12 cellular contexts compared by ENCODE assay signal in the genomic region with DNA sequence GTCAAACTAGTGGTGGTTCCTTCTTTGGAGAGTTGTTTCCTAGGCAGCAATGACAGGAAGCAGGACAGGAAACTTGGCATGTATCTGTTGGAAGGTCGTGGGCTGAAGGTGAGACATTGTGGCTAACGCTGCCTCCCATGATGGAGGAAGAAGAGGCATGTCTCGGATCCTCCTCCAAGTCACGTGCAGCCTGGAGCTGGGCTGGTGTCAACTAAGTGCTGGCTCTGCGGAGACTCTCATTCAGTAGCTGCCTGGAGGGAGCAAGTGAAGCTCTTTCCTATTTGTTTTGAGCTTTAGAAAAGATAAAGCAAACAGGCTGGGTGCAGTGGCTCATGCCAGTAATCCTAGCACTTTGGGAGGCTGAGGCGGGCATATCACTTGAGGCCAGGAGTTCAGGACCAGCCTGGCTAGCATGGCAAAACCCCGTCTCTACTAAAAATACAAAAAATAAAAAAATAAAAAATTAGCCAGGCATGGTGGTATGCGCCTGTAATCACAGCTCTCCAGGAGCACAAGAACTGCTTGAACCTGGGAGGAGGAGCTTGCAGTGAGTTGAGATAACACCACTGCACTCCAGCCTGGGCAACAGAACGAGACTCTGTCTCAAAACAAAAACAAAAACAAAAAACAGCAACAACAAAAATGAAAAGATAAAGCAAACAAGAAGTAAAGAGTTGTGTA. TPM values are rescaled to one million over a fixed set of nuclear protein-coding genes. Genes with fewer than 3 reads are reported as not detected.
DNase-seq lines count a peak whose midpoint lies in the region; ATAC-seq, FAIRE-seq and TF ChIP-seq lines count a peak whose summit lies in the region.
"Had no signal": no experiment of that assay in that cellular context is flagged by ENCODE, and none has a peak within 500 bp of the region (broad histone marks: within the 10 kb centered on the region; RNA-seq: fewer than 3 reads in every experiment).

No MANE protein-coding gene starts in this region.

- H3K4ac ChIP-seq in IMR-90 (ENCODE audit: low read depth, low read length) (no peak overlapping the region), H1 (replicated peaks; ENCODE audit: insufficient read length, low read depth, low read length) (no peak overlapping the region)

- H3K56ac ChIP-seq in IMR-90 (ENCODE audit: extremely low read depth, insufficient read depth, low read length) (no peak overlapping the region), H1 (replicated peaks; ENCODE audit: insufficient read length, low read depth, low read length) (no peak overlapping the region)

- H3K79me1 ChIP-seq in IMR-90 (ENCODE audit: low read depth in 1 of 2, low read length in 2 of 2) (no peaks in the 10 kb centered on the region), H1 (ENCODE audit: low read depth, low read length) (no peaks in the 10 kb centered on the region)

- no peak overlapping the region for H2AFZ ChIP-seq in IMR-90 (replicated peaks; ENCODE audit: low read length, poor library complexity)
- peak overlapping the region; percentile 56; the same call in 1 of the 2 replicates for H2AFZ ChIP-seq in H1 (ENCODE audit: low read length)

- WGBS in A549 (ENCODE audit: missing lambda C conversion rate) = 70% methylated on average over 9 of the region's 9 CpGs
- WGBS in IMR-90 (ENCODE audit: extremely low coverage in 2 of 2, insufficient read length in 1 of 2), 2 experiments = 69% methylated on average over 3 of the region's 9 CpGs; no CpG with 5 or more reads in 1 of the 2 experiments
- 82% methylated on average over 9 of the region's 9 CpGs; no CpG with 5 or more reads in 1 of the 2 experiments for WGBS in H1 (ENCODE audit: extremely low coverage in 1 of 2, insufficient coverage in 1 of 2, insufficient read length in 1 of 2, insufficient replicate concordance in 2 of 2, low coverage in 1 of 2, low lambda C conversion rate in 2 of 2, missing lambda C conversion rate in 1 of 2), 2 experiments

- TF ChIP-seq CTCF in A549 (IDR thresholded peaks at IDR 0.05) (no peak), IMR-90 (conservative IDR thresholded peaks at IDR 0.05; ENCODE audit: low read depth, low read length) (no peak), H1 (IDR thresholded peaks at IDR 0.05; ENCODE audit: control extremely low read depth in 1 of 3, insufficient read depth in 1 of 3, low read depth in 1 of 3, low read length in 3 of 3) (no peak)

- peaks cover 12% of the 10 kb centered on the region for H3K27me3 ChIP-seq in IMR-90 (ENCODE audit: control insufficient read depth, insufficient read depth, low read length)
- H3K27me3 ChIP-seq in H1 (replicated peaks in 1 of 4; ENCODE audit: control insufficient read depth in 3 of 4, extremely low read depth in 1 of 4, insufficient read depth in 3 of 4, low read length in 3 of 4) = no peaks in the 10 kb centered on the region
- no peaks in the 10 kb centered on the region for H3K27me3 ChIP-seq in muscle layer of duodenum (ENCODE audit: low read depth, low read length)

- no peak overlapping the region for H2BK120ac ChIP-seq in IMR-90 (ENCODE audit: low read depth, low read length)
- no peak overlapping the region for H2BK120ac ChIP-seq in H1 (replicated peaks; ENCODE audit: low read depth, low read length)

- H3K36me3 ChIP-seq in IMR-90 (ENCODE audit: control insufficient read depth, insufficient read depth, low read length) (no peaks in the 10 kb centered on the region), H1 (ENCODE audit: control insufficient read depth in 2 of 4, insufficient read depth in 4 of 4, low read length in 3 of 4) (no peaks in the 10 kb centered on the region), muscle layer of duodenum (ENCODE audit: control insufficient read depth in 1 of 2, insufficient read depth in 2 of 2, low read length in 2 of 2) (no peaks in the 10 kb centered on the region)

- DNase-seq in A549 (ENCODE audit: low read depth in 1 of 2, low spot score in 1 of 2) (no peak), IMR-90 (no peak), H1 (ENCODE audit: low read depth in 1 of 2, low spot score in 2 of 2) (no peak), COLO668 (lab: John Stamatoyannopoulos, UW; ENCODE audit: unreplicated experiment) (no peak), H54 (ENCODE audit: insufficient read length, low spot score) (no peak)
- DNase-seq: C1 segment of cervical spinal cord; left colon; stimulated activated CD8-positive, alpha-beta memory T cell treated with anti-CD3 and anti-CD28 coated beads, Interleukin-4, amount 100 ng/mL, for 48 hours; SW 1271 had no signal

- no TSS peak for BruUV-seq in IMR-90 (replicated peaks; lab: Mats Ljungman, UMichigan)

- H2BK5ac ChIP-seq in IMR-90 (ENCODE audit: low read depth, low read length, poor library complexity, severe bottlenecking) (no peak overlapping the region), H1 (ENCODE audit: low read depth, low read length) (no peak overlapping the region)

- H3K4me2 ChIP-seq in A549 (peak overlapping the region; percentile 45), IMR-90 (ENCODE audit: low read depth, low read length) (peak overlapping the region; percentile 64; the same call in 1 of the 2 replicates), H1 (ENCODE audit: insufficient read depth in 1 of 2, low read depth in 2 of 2, low read length in 2 of 2) (peak overlapping the region in 1 of 2 experiments; percentile 52; a peak in 1 of 4 replicates)

- CTCF ChIA-PET in A549 (lab: Yijun Ruan, JAX) = interaction anchor here (1.1 kb wide), 1 partner anchor 21 kb away, joined by 3 read pairs; no protein-coding TSS in a partner anchor
- CTCF ChIA-PET in IMR-90 (lab: Yijun Ruan, JAX) = no interaction called here
- CTCF ChIA-PET in H1 (lab: Charles Lee; ENCODE audit: partially characterized antibody) = interaction anchor here (1.0 to 2.3 kb wide), 7 partner anchors 10 to 139 kb away, joined by 3 to 7 read pairs (median 4); partner anchors contain the start of gene INO80C

- TF ChIP-seq EP300 in A549 (IDR thresholded peaks at IDR 0.05) = no peak
- no peak for TF ChIP-seq EP300 in H1 (IDR thresholded peaks at IDR 0.05; ENCODE audit: borderline replicate concordance in 1 of 2, low read depth in 2 of 2, low read length in 2 of 2)

- TF ChIP-seq POLR2A in A549 (IDR thresholded peaks at IDR 0.05; ENCODE audit: low read length) (no peak), IMR-90 (IDR thresholded peaks at IDR 0.05; ENCODE audit: low read depth, low read length) (no peak), H1 (IDR thresholded peaks at IDR 0.05; ENCODE audit: control extremely low read depth in 1 of 2, low read depth in 2 of 2, low read length in 2 of 2) (no peak), H54 (IDR thresholded peaks at IDR 0.05; ENCODE audit: low read depth, low read length) (no peak)

- H3K18ac ChIP-seq in IMR-90 (ENCODE audit: low read depth, low read length) = no peak overlapping the region
- H3K18ac ChIP-seq in H1 (ENCODE audit: extremely low read depth, low read length) = no peak overlapping the region; the same call in 1 of the 2 replicates

- H3K23ac ChIP-seq in IMR-90 (ENCODE audit: low read depth, low read length) (no peak overlapping the region), H1 (ENCODE audit: insufficient read length) (no peak overlapping the region)

- POLR2A ChIA-PET in A549 (lab: Yijun Ruan, JAX) = no interaction called here
- POLR2A ChIA-PET in IMR-90 (lab: Charles Lee; ENCODE audit: unreplicated experiment) = no interaction called here
- POLR2A ChIA-PET in H1 (lab: Charles Lee; ENCODE audit: partially characterized antibody) = interaction anchor here (0.8 to 1.1 kb wide), 2 partner anchors 9 to 10 kb away, joined by 3 to 4 read pairs; no protein-coding TSS in a partner anchor

- TF ChIP-seq RAD21 in A549 (conservative IDR thresholded peaks at IDR 0.05 in 1 of 2, IDR thresholded peaks at IDR 0.05 in 1 of 2) (no peak), IMR-90 (IDR thresholded peaks at IDR 0.05; ENCODE audit: low read length) (no peak), H1 (IDR thresholded peaks at IDR 0.05 in 1 of 2, conservative IDR thresholded peaks at IDR 0.05 in 1 of 2; ENCODE audit: low read depth in 2 of 2, low read length in 2 of 2) (no peak)

- in situ Hi-C loops in IMR-90 (cut with MboI; ENCODE audit: low sequenced_read_pairs) = no loop called here

- no peaks in the 10 kb centered on the region for H3K23me2 ChIP-seq in H1 (ENCODE audit: low read depth, low read length)

- H3K79me2 ChIP-seq in H1 (ENCODE audit: control insufficient read depth in 1 of 2, insufficient read depth in 2 of 2, low read length in 2 of 2) = no peaks in the 10 kb centered on the region

- FAIRE-seq in A549 (lab: Jason Lieb, UNC) (no peak), H1 (lab: Jason Lieb, UNC) (no peak), H54 (lab: Jason Lieb, UNC) (no peak)

- intact Hi-C loops in IMR-90 (cut with micrococcal nuclease) = no loop called here

- dilution Hi-C loops in IMR-90 (cut with HindIII; ENCODE audit: low sequenced_read_pairs, unreplicated experiment) = no loop called here

- H2BK20ac ChIP-seq in IMR-90 (ENCODE audit: low read depth, low read length) = no peak overlapping the region
- no peak overlapping the region for H2BK20ac ChIP-seq in H1 (ENCODE audit: low read length)

- H2BK15ac ChIP-seq in IMR-90 (ENCODE audit: low read depth, low read length) = no peak overlapping the region
- no peak overlapping the region; the same call in 1 of the 2 replicates for H2BK15ac ChIP-seq in H1 (ENCODE audit: low read length)

- no peak overlapping the region for H2BK12ac ChIP-seq in H1 (ENCODE audit: low read depth, low read length)

- H4K20me1 ChIP-seq in IMR-90 (ENCODE audit: insufficient read depth, low read length) (no peaks in the 10 kb centered on the region), H1 (replicated peaks in 1 of 2; ENCODE audit: control insufficient read depth in 1 of 2, insufficient read depth in 2 of 2, low read length in 2 of 2) (no peaks in the 10 kb centered on the region)

- H3K27ac ChIP-seq in A549 (peak overlapping the region; percentile 27 to 46; a peak in 2 of 6 replicates), IMR-90 (ENCODE audit: insufficient read depth, low read length) (no peak overlapping the region), H1 (ENCODE audit: low read depth, low read length) (no peak overlapping the region), muscle layer of duodenum (ENCODE audit: low read length) (no peak overlapping the region)

- H4K5ac ChIP-seq in IMR-90 (ENCODE audit: low read depth, low read length) = peak overlapping the region; percentile 32; the same call in 1 of the 2 replicates
- H4K5ac ChIP-seq in H1 (ENCODE audit: insufficient read length, low read depth, low read length) = no peak overlapping the region

- H3K4me1 ChIP-seq in A549 (peaks cover 9% of the 10 kb centered on the region), IMR-90 (ENCODE audit: control insufficient read depth, insufficient read depth, low read length) (peaks cover 8% of the 10 kb centered on the region; the same call in 1 of the 2 replicates), H1 (replicated peaks in 1 of 4; ENCODE audit: control insufficient read depth in 3 of 4, insufficient read depth in 4 of 4, low read length in 3 of 4) (peaks cover 0 to 16% (median 7%) of the 10 kb centered on the region in 4 experiments; a peak in 4 of 7 replicates), muscle layer of duodenum (ENCODE audit: control insufficient read depth in 1 of 2, insufficient read depth in 2 of 2, low read length in 2 of 2) (peaks cover 0 to 15% of the 10 kb centered on the region in 2 donors)

- H2AK5ac ChIP-seq in IMR-90 (ENCODE audit: low read depth, low read length) (no peak overlapping the region), H1 (ENCODE audit: low read depth, low read length) (no peak overlapping the region)

- no peak overlapping the region for H2AK9ac ChIP-seq in IMR-90 (replicated peaks; ENCODE audit: low read depth, low read length, poor library complexity)

- H4K91ac ChIP-seq in IMR-90 (ENCODE audit: insufficient read depth, low read depth, low read length) (no peak overlapping the region), H1 (replicated peaks; ENCODE audit: insufficient read length, low read length) (no peak overlapping the region)

- H3K9me3 ChIP-seq in A549 = no peaks in the 10 kb centered on the region
- no peaks in the 10 kb centered on the region for H3K9me3 ChIP-seq in IMR-90 (ENCODE audit: control insufficient read depth, insufficient read depth, low read length)
- H3K9me3 ChIP-seq in H1 (ENCODE audit: insufficient read depth in 2 of 2, low read depth in 1 of 2, low read length in 1 of 2) = no peaks in the 10 kb centered on the region
- H3K9me3 ChIP-seq in muscle layer of duodenum (ENCODE audit: control insufficient read depth in 1 of 2, low read length in 2 of 2) = no peaks in the 10 kb centered on the region

- H3K9ac ChIP-seq in IMR-90 (ENCODE audit: low read depth, low read length) (no peak overlapping the region), H1 (replicated peaks in 1 of 4; ENCODE audit: extremely low read depth in 1 of 4, low read depth in 3 of 4, low read length in 3 of 4) (no peak overlapping the region)

- no peak for ATAC-seq in A549
- ATAC-seq in IMR-90 (ENCODE audit: low read depth) = no peak
- ATAC-seq in HG02798 (IDR thresholded peaks at IDR 0.05; ENCODE audit: poor library complexity, unreplicated experiment) = no peak
- ATAC-seq in HG03159 (IDR thresholded peaks at IDR 0.05; ENCODE audit: unreplicated experiment) = no peak
- ATAC-seq: left colon had no signal

- H4K8ac ChIP-seq in IMR-90 (ENCODE audit: low read depth in 2 of 2, low read length in 2 of 2) = no peak overlapping the region
- no peak overlapping the region for H4K8ac ChIP-seq in H1 (ENCODE audit: extremely low read depth, insufficient read depth, low read length)

- H3K14ac ChIP-seq in IMR-90 (replicated peaks; ENCODE audit: low read depth, low read length) (no peak overlapping the region), H1 (ENCODE audit: insufficient read length) (no peak overlapping the region)

- H3K4me3 ChIP-seq in A549 = no peak overlapping the region
- no peak overlapping the region for H3K4me3 ChIP-seq in IMR-90 (ENCODE audit: insufficient read depth, low read depth, low read length)
- H3K4me3 ChIP-seq in H1 (ENCODE audit: extremely low read depth in 1 of 4, insufficient read depth in 2 of 4, low read depth in 3 of 4, low read length in 4 of 4) = no peak overlapping the region
- H3K4me3 ChIP-seq in muscle layer of duodenum (ENCODE audit: low read depth in 1 of 2, low read length in 2 of 2) = peak overlapping the region; percentile 11 to 24

- no peaks in the 10 kb centered on the region for H3K9me1 ChIP-seq in IMR-90 (ENCODE audit: insufficient read depth, low read length)

RNA-seq across cellular contexts. Expression of gene INO80C, which starts 28.2 kb away (rescaled TPM):
- polyA plus RNA-seq in A549 (2011; rRNA removed) (22.1 and 22.4 TPM in 2 replicates), A549 (2017; fragmentation: RNase III; extraction: RNeasy Plus Mini Kit Qiagen cat#74134 plus additional on column Dnase treatment) (30.8 to 34.4 TPM (median 33.3 TPM) in 3 replicates), IMR-90 (2012; rRNA removed) (16.2 and 17.1 TPM in 2 replicates), H1 (2011; rRNA removed) (27.8 and 30.1 TPM in 2 replicates)
- 24.2 TPM in 2 replicates for polyA plus RNA-seq in A549 (2012; cell fraction: cytosol; rRNA removed)
- 18.3 and 31.9 TPM in 2 replicates for polyA plus RNA-seq in A549 (2012; cell fraction: nucleus; rRNA removed)
- 13.1 TPM in 2 replicates for polyA minus RNA-seq in A549 (2011; rRNA and poly(A)+ RNA removed)
- 4.4 and 5.6 TPM in 2 replicates for total RNA-seq in IMR-90 (2012; rRNA removed)
- polyA plus RNA-seq in IMR-90 (2012; cell fraction: cytosol; rRNA removed) = 9.3 and 9.6 TPM in 2 replicates
- 10.3 and 25.5 TPM in 2 replicates for polyA plus RNA-seq in IMR-90 (2012; cell fraction: nucleus; rRNA removed; ENCODE audit: low replicate concordance)
- total RNA-seq in H1 (2021; fragmentation: NEBNext Ultra II Directional; extraction: Animal tissue kit (Norgen Biotek cat#: 25700)) = 46.5 and 48.9 TPM in 2 replicates
- 38.6 TPM for polyA plus RNA-seq in H1 (2011; cell fraction: cytosol; rRNA removed)
- polyA plus RNA-seq in H1 (2011; cell fraction: nucleus; rRNA removed) = 33.7 TPM
- polyA plus RNA-seq in H1 (2012, experiment 1 of 2) = 39.7 to 43.3 TPM (median 41.1 TPM) in 4 replicates
- 41.9 TPM for polyA plus RNA-seq in H1 (2012, experiment 2 of 2)
- 36.8 TPM for polyA plus RNA-seq in H1 (2013, experiment 1 of 2)
- 37.7 TPM for polyA plus RNA-seq in H1 (2013, experiment 2 of 2)
- 23.5 and 25.7 TPM in 2 replicates for polyA minus RNA-seq in H1 (2011; rRNA and poly(A)+ RNA removed)
- 14.1 TPM for polyA minus RNA-seq in H1 (2011; cell fraction: cytosol; rRNA and poly(A)+ RNA removed)
- 20.2 TPM for polyA minus RNA-seq in H1 (2011; cell fraction: nucleus; rRNA and poly(A)+ RNA removed)

RNA-seq across cellular contexts. Expression of gene GALNT1, which starts 55.6 kb away (rescaled TPM):
- polyA plus RNA-seq in A549 (2011; rRNA removed) (93.0 and 113 TPM in 2 replicates), A549 (2017; fragmentation: RNase III; extraction: RNeasy Plus Mini Kit Qiagen cat#74134 plus additional on column Dnase treatment) (94.0 to 97.4 TPM (median 96.6 TPM) in 3 replicates), IMR-90 (2012; rRNA removed) (21.9 and 24.9 TPM in 2 replicates), H1 (2011; rRNA removed) (10.2 and 22.4 TPM in 2 replicates)
- 17.0 and 18.4 TPM in 2 replicates for polyA plus RNA-seq in A549 (2012; cell fraction: cytosol; rRNA removed)
- polyA plus RNA-seq in A549 (2012; cell fraction: nucleus; rRNA removed) = 4.2 and 6.5 TPM in 2 replicates
- 48.4 and 52.8 TPM in 2 replicates for polyA minus RNA-seq in A549 (2011; rRNA and poly(A)+ RNA removed)
- 43.9 and 67.5 TPM in 2 replicates for total RNA-seq in IMR-90 (2012; rRNA removed)
- 2.5 and 5.3 TPM in 2 replicates for polyA plus RNA-seq in IMR-90 (2012; cell fraction: cytosol; rRNA removed)
- 0.63 and 7.9 TPM in 2 replicates for polyA plus RNA-seq in IMR-90 (2012; cell fraction: nucleus; rRNA removed; ENCODE audit: low replicate concordance)
- 93.0 and 101 TPM in 2 replicates for total RNA-seq in H1 (2021; fragmentation: NEBNext Ultra II Directional; extraction: Animal tissue kit (Norgen Biotek cat#: 25700))
- 25.1 TPM for polyA plus RNA-seq in H1 (2011; cell fraction: cytosol; rRNA removed)
- 23.9 TPM for polyA plus RNA-seq in H1 (2011; cell fraction: nucleus; rRNA removed)
- polyA plus RNA-seq in H1 (2012, experiment 1 of 2) = 34.2 to 64.5 TPM (median 42.5 TPM) in 4 replicates
- 3.8 TPM for polyA plus RNA-seq in H1 (2012, experiment 2 of 2)
- 112 TPM for polyA plus RNA-seq in H1 (2013, experiment 1 of 2)
- polyA plus RNA-seq in H1 (2013, experiment 2 of 2) = 124 TPM
- 58.7 and 85.3 TPM in 2 replicates for polyA minus RNA-seq in H1 (2011; rRNA and poly(A)+ RNA removed)
- 25.8 TPM for polyA minus RNA-seq in H1 (2011; cell fraction: cytosol; rRNA and poly(A)+ RNA removed)
- polyA minus RNA-seq in H1 (2011; cell fraction: nucleus; rRNA and poly(A)+ RNA removed) = 68.9 TPM

Comparison
In these comparisons a context has a peak if more than half of its experiments do, and no peak if none do; other contexts are left out.
1. H3K27ac ChIP-seq: peak in A549 (2 of 2); none in IMR-90 (single experiment), H1 (single experiment) and muscle layer of duodenum (single experiment).
2. H3K4me3 ChIP-seq: peak in muscle layer of duodenum (2 of 2); none in A549 (single experiment), IMR-90 (single experiment) and H1 (0 of 4).